Comparison of ENCODE assay signal across 11 cellular contexts in the genomic region with DNA sequence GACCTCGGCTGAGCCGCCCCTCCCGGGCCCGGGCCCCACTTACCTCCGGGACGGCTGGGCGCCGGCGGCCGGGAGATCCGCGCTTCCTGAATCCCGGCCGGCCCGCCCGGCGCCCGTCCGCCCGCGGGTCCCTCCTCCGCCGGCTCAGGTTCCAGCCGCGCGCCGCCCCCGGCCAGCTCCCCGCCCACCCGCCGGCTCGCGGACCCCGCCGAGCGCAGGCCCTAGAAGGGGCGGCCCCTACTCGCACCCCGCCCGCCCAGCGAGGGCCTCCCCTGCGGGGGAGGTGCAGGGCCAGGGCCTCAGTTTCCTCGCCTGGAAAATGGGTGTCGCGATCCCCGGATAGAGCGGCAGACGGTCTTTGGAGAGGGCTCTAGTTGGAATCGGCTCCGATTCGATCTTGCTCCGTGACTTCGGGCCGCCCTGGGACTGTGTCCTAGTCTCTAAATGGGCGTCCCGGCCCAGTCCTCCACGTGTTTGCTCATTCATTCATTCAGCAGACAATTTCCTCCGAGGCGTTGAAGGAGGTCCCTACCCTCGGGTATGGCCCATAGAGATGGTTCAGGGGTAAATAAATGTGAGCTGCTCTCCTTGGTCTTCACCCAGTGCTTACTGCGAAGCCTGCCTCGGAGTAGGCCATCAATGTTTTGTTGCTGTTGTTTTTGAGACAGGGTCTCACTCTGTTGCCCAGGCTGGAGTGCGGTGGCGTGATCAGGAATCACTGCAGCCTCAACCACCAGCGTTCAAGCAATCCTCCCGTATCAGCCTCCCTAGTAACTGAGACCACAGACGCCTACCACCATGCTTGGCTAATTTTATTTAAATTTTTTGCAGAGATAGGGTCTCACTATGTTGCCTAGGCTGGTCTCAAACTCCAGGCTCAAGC. TPM values are rescaled to one million over a fixed set of nuclear protein-coding genes. Genes with fewer than 3 reads are reported as not detected.
DNase-seq lines count a peak whose midpoint lies in the region; ATAC-seq, FAIRE-seq and TF ChIP-seq lines count a peak whose summit lies in the region.
"Had no signal": no experiment of that assay in that cellular context is flagged by ENCODE, and none has a peak within 500 bp of the region (broad histone marks: within the 10 kb centered on the region; RNA-seq: fewer than 3 reads in every experiment).

A gene (minus strand): TSS at position 92 of the 883 bp plus-strand sequence. CDS start 18,602 bp downstream, outside the sequence.

- H3K36me3 ChIP-seq in ectodermal cell (ENCODE audit: control insufficient read depth, insufficient read depth, low read length) = no peaks in the 10 kb centered on the region
- no peaks in the 10 kb centered on the region for H3K36me3 ChIP-seq in HepG2 (replicated peaks in 1 of 2; ENCODE audit: control insufficient read depth in 1 of 2, insufficient read depth in 2 of 2, low read length in 2 of 2)
- H3K36me3 ChIP-seq in tibial nerve = no peaks in the 10 kb centered on the region

- H3K4me2 ChIP-seq in HepG2 (ENCODE audit: low read depth, low read length) = peak within 1 kb of the TSS; percentile 80

- BruUV-seq in HepG2 (replicated peaks; lab: Mats Ljungman, UMichigan) = no TSS peak

- peaks cover 4% of the 10 kb centered on the region for H3K4me1 Mint-ChIP-seq in CD4-positive, alpha-beta T cell (ENCODE audit: low read depth)

- CTCF ChIA-PET in HepG2 (lab: Yijun Ruan, JAX; ENCODE audit: low intra/inter-chr PET ratio, low total read pairs) = no interaction called here
- CTCF ChIA-PET in CD4-positive, alpha-beta T cell (lab: Charles Lee) = no interaction called here

- no peaks in the 10 kb centered on the region for H3K36me3 Mint-ChIP-seq in CD4-positive, alpha-beta T cell (ENCODE audit: low read depth)

- peak; percentile 23 for ATAC-seq in HepG2
- no peak for ATAC-seq in GM19023 (IDR thresholded peaks at IDR 0.05; ENCODE audit: unreplicated experiment)
- ATAC-seq in CD4-positive, alpha-beta T cell (ENCODE audit: poor library complexity) = no peak

- H3K4me1 ChIP-seq in ectodermal cell (ENCODE audit: control insufficient read depth, insufficient read depth, low read length) = no peaks in the 10 kb centered on the region
- H3K4me1 ChIP-seq in HepG2 (ENCODE audit: insufficient read depth, low read length) = peaks cover 78% of the 10 kb centered on the region
- H3K4me1 ChIP-seq in tibial nerve = peaks cover 0 to 18% (median 4%) of the 10 kb centered on the region in 4 donors

- no peak for TF ChIP-seq RAD21 in HepG2 (CRISPR knock-in tag; IDR thresholded peaks at IDR 0.05)

- no peak within 1 kb of the TSS for H3K27ac Mint-ChIP-seq in CD4-positive, alpha-beta T cell

- intact Hi-C loops in HepG2 (cut with micrococcal nuclease; ENCODE audit: unreplicated experiment) = no loop called here
- intact Hi-C loops in CD4-positive, alpha-beta T cell (cut with DNase I, micrococcal nuclease) = no loop called here

- H3K9me3 ChIP-seq in ectodermal cell (ENCODE audit: control insufficient read depth, low read length) = no peaks in the 10 kb centered on the region
- no peaks in the 10 kb centered on the region for H3K9me3 ChIP-seq in HepG2 (ENCODE audit: low read length)
- no peaks in the 10 kb centered on the region for H3K9me3 ChIP-seq in tibial nerve
- H3K9me3 ChIP-seq in CD4-positive, alpha-beta T cell (ENCODE audit: control insufficient read depth, low read length) = no peaks in the 10 kb centered on the region

- FAIRE-seq in HepG2 (lab: Jason Lieb, UNC) = no peak
- no peak for FAIRE-seq in D721Med (lab: Jason Lieb, UNC)

- H3K4me3 Mint-ChIP-seq in CD4-positive, alpha-beta T cell = no peak within 1 kb of the TSS

- in situ Hi-C loops in HepG2 (cut with HindIII; ENCODE audit: extremely low pct_ligation_motif_present, low pct_unique_long_range_greater_than_20kb) = no loop called here

- H3K27ac ChIP-seq in ectodermal cell (ENCODE audit: insufficient read depth, low read depth, low read length, poor library complexity, severe bottlenecking) = no peak within 1 kb of the TSS
- H3K27ac ChIP-seq in HepG2 (ENCODE audit: extremely low read length, insufficient read depth, low read length) = no peak within 1 kb of the TSS
- H3K27ac ChIP-seq in tibial nerve = no peak within 1 kb of the TSS
- no peak within 1 kb of the TSS for H3K27ac ChIP-seq in CD4-positive, alpha-beta T cell (ENCODE audit: low read depth, low read length)
- H3K27ac ChIP-seq: 22Rv1 had no signal

- DNase-seq in DMS53 (lab: John Stamatoyannopoulos, UW) (peak; percentile 78), DMS53 treated with DMSO at 0.1 percent for 48 hours (lab: John Stamatoyannopoulos, UW; ENCODE audit: unreplicated experiment) (no peak), HepG2 (ENCODE audit: low spot score) (no peak), tibial nerve (ENCODE audit: low spot score in 2 of 2) (no peak), D721Med (ENCODE audit: insufficient read length, low spot score) (no peak)
- no peak for DNase-seq in CD4-positive, alpha-beta T cell
- DNase-seq: NCI-H187 had no signal

- H3K4me3 ChIP-seq in ectodermal cell (ENCODE audit: insufficient read depth, low read depth, low read length) (peak within 1 kb of the TSS; percentile 48), HepG2 (replicated peaks in 1 of 3; ENCODE audit: insufficient read depth in 1 of 3, low read depth in 2 of 3, low read length in 3 of 3) (peak within 1 kb of the TSS; percentile 55 to 71 (median 61)), tibial nerve (peak within 1 kb of the TSS; percentile 20 to 47 (median 20))

- POLR2A ChIA-PET in HepG2 (lab: Yijun Ruan, JAX) = no interaction called here
- POLR2A ChIA-PET in CD4-positive, alpha-beta T cell (lab: Charles Lee) = no interaction called here

- WGBS in ectodermal cell, 2 experiments = 25 to 26% methylated on average over 67 of the region's 67 CpGs
- 57% methylated on average over 35 of the region's 67 CpGs for WGBS in HepG2 (ENCODE audit: low lambda C conversion rate)
- WGBS in tibial nerve, 2 donors = 24 to 29% methylated on average over 34 to 38 of the region's 67 CpGs

- no peaks in the 10 kb centered on the region for H3K9me3 Mint-ChIP-seq in CD4-positive, alpha-beta T cell

- H4K20me1 ChIP-seq in HepG2 (ENCODE audit: insufficient read depth, low read length) = no peaks in the 10 kb centered on the region; the same call in 1 of the 2 replicates

- H2AFZ ChIP-seq in HepG2 (ENCODE audit: low read length) = no peak within 1 kb of the TSS

- H3K79me2 ChIP-seq in HepG2 (ENCODE audit: insufficient read depth, low read length) = no peaks in the 10 kb centered on the region

- no peak for TF ChIP-seq POLR2A in HepG2 (IDR thresholded peaks at IDR 0.05; ENCODE audit: insufficient read depth in 1 of 2, low read depth in 2 of 2, low read length in 2 of 2)
- no peak for TF ChIP-seq POLR2A in tibial nerve (IDR thresholded peaks at IDR 0.05)

- peaks cover 38% of the 10 kb centered on the region for H3K27me3 Mint-ChIP-seq in CD4-positive, alpha-beta T cell

- 0 out of 2 replicates have a peak within 1 kb of the TSS, but pooled peaks have one; percentile 21 for H3K9ac ChIP-seq in HepG2 (ENCODE audit: insufficient read depth, low read depth, low read length)

- no peak for TF ChIP-seq CTCF in HepG2 (CRISPR knock-in tag; IDR thresholded peaks at IDR 0.05)
- TF ChIP-seq CTCF in tibial nerve (IDR thresholded peaks at IDR 0.05) = no peak
- no peak for TF ChIP-seq CTCF in D721Med (IDR thresholded peaks at IDR 0.05; ENCODE audit: insufficient read depth, missing control alignments)
- no peak for TF ChIP-seq CTCF in CD4-positive, alpha-beta T cell (IDR thresholded peaks at IDR 0.05)

- TF ChIP-seq EP300 in HepG2 (IDR thresholded peaks at IDR 0.05; ENCODE audit: low read depth in 2 of 2, low read length in 2 of 2) (no peak), HepG2 (CRISPR knock-in tag; IDR thresholded peaks at IDR 0.05; ENCODE audit: borderline replicate concordance) (no peak), tibial nerve (IDR thresholded peaks at IDR 0.05) (no peak)

- H3K27me3 ChIP-seq in ectodermal cell (ENCODE audit: control insufficient read depth, insufficient read depth, low read length, poor library complexity, severe bottlenecking) (peaks cover 3% of the 10 kb centered on the region), HepG2 (ENCODE audit: control insufficient read depth in 1 of 2, insufficient read depth in 2 of 2, low read length in 2 of 2) (no peaks in the 10 kb centered on the region), tibial nerve (peaks cover 0 to 24% of the 10 kb centered on the region in 2 donors)
- H3K27me3 ChIP-seq in CD4-positive, alpha-beta T cell (ENCODE audit: control insufficient read depth, insufficient read depth, low read length) = peaks cover 28% of the 10 kb centered on the region

TF ChIP-seq in HepG2, 621 proteins besides CTCF, POLR2A, EP300 and RAD21 (continues in another document):
- no peak for TF ChIP-seq IKZF4 (CRISPR knock-in tag; IDR thresholded peaks at IDR 0.05; ENCODE audit: borderline replicate concordance, low read depth, not compliant biosample characterization)
- peak; percentile 75 for TF ChIP-seq ZNF121 (CRISPR knock-in tag; IDR thresholded peaks at IDR 0.05)

RNA-seq across cellular contexts. Expression of the gene that starts here (rescaled TPM):
- polyA plus RNA-seq in ectodermal cell (2013, experiment 1 of 4) = 3.6 TPM
- polyA plus RNA-seq in ectodermal cell (2013, experiment 2 of 4) = 3.2 TPM
- 3.1 TPM for polyA plus RNA-seq in ectodermal cell (2013, experiment 3 of 4)
- polyA plus RNA-seq in ectodermal cell (2013, experiment 4 of 4) = 2.8 TPM
- total RNA-seq in HepG2 (2016; rRNA removed; fragmentation: Illumina TruSeq; extraction: Trizol) (0.35 and 0.66 TPM in 2 replicates), tibial nerve (1 to 10 TPM in 2 of 4 donors, under 1 TPM in 2; 0.42 to 3.0 (median 1.4) TPM)
- 0.20 and 0.35 TPM in 2 replicates for total RNA-seq in HepG2 (2016; cell fraction: cytosol; rRNA removed; fragmentation: Illumina TruSeq; extraction: Trizol; ENCODE audit: low read depth)
- total RNA-seq in HepG2 (2016; cell fraction: insoluble cytoplasmic fraction; rRNA removed; fragmentation: Illumina TruSeq; extraction: Trizol) = 0.45 and 0.93 TPM in 2 replicates
- total RNA-seq in HepG2 (2016; cell fraction: membrane; rRNA removed; fragmentation: Illumina TruSeq; extraction: Trizol) = 0.83 and 1.0 TPM in 2 replicates
- total RNA-seq in HepG2 (2016; cell fraction: nucleus; rRNA removed; fragmentation: Illumina TruSeq; extraction: Trizol) = 0.75 and 1.1 TPM in 2 replicates
- polyA plus RNA-seq in HepG2 (2011; rRNA removed) = 4.7 and 5.6 TPM in 2 replicates
- 3.1 and 4.5 TPM in 2 replicates for polyA plus RNA-seq in HepG2 (2011; cell fraction: cytosol; rRNA removed)
- 7.9 and 11.8 TPM in 2 replicates for polyA plus RNA-seq in HepG2 (2011; cell fraction: nucleus; rRNA removed)
- polyA plus RNA-seq in HepG2 (2012) = 0.68 and 1.3 TPM in 2 replicates
- 0.67 and 0.84 TPM in 2 replicates for polyA plus RNA-seq in HepG2 (2016; cell fraction: cytosol; fragmentation: Illumina TruSeq; extraction: Trizol; ENCODE audit: low read depth)
- polyA plus RNA-seq in HepG2 (2016; cell fraction: insoluble cytoplasmic fraction; fragmentation: Illumina TruSeq; extraction: Trizol; ENCODE audit: low read depth) = 0.52 and 0.71 TPM in 2 replicates
- 1.1 and 1.2 TPM in 2 replicates for polyA plus RNA-seq in HepG2 (2016; cell fraction: membrane; fragmentation: Illumina TruSeq; extraction: Trizol; ENCODE audit: low read depth)
- 2.0 and 2.5 TPM in 2 replicates for polyA plus RNA-seq in HepG2 (2016; cell fraction: nucleus; fragmentation: Illumina TruSeq; extraction: Trizol; ENCODE audit: insufficient read depth, low read depth)
- 13.9 TPM in 1 of 2 replicates, not detected in the other for polyA minus RNA-seq in HepG2 (2011; rRNA and poly(A)+ RNA removed; ENCODE audit: low replicate concordance)
- 3.2 and 3.3 TPM in 2 replicates for polyA minus RNA-seq in HepG2 (2011; cell fraction: cytosol; rRNA and poly(A)+ RNA removed)
- polyA minus RNA-seq in HepG2 (2011; cell fraction: nucleus; rRNA and poly(A)+ RNA removed) = 4.0 and 4.6 TPM in 2 replicates
- not detected for total RNA-seq in CD4-positive, alpha-beta T cell
- polyA plus RNA-seq: neural cell had no signal
